8 cellular contexts compared by ENCODE assay signal in the genomic region with DNA sequence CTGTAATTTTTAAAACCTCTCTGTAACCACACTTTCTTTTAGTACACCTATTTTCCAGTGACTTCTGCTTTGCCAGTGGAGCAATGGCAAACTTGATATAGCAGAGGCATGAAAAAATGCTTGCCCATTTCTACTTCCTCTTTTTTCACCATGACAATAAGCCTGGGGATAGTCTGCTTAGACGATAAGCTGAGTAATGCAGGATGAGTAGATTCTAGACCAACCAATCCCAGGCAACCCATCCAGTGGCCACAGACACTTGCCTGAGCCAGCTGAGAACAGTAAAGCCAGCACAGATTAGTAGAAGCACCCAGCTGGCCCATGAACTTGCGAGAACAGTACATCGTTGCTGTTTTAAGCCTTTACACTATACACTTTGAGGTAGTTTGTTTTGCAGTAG. TPM values are rescaled to one million over a fixed set of nuclear protein-coding genes. Genes with fewer than 3 reads are reported as not detected.
DNase-seq lines count a peak whose midpoint lies in the region; ATAC-seq and TF ChIP-seq lines count a peak whose summit lies in the region.

No MANE protein-coding gene starts in this region.

- H3K36me3 ChIP-seq in H7 (replicated peaks; ENCODE audit: control insufficient read depth, insufficient read depth, low read length) (no peaks in the 10 kb centered on the region), MG63 (no peaks in the 10 kb centered on the region), heart left ventricle (no peaks in the 10 kb centered on the region)
- H3K36me3 ChIP-seq in CD4-positive, alpha-beta memory T cell (ENCODE audit: insufficient read depth, low read length) = no peaks in the 10 kb centered on the region

- ATAC-seq in GM18498 (IDR thresholded peaks at IDR 0.05; ENCODE audit: unreplicated experiment) = peak; percentile 84
- ATAC-seq in heart left ventricle = peak in 3 of 4 donors; percentile 57 to 74 (median 62)

- no peak for TF ChIP-seq CTCF in heart left ventricle (IDR thresholded peaks at IDR 0.05)

- WGBS in heart left ventricle, 4 donors = 41 to 55% (median 48%) methylated on average over 3 of the region's 3 CpGs

- POLR2A ChIA-PET in CD4-positive, alpha-beta memory T cell (lab: Charles Lee; ENCODE audit: partially characterized antibody) = no interaction called here

- H3K4me3 ChIP-seq in H7 (ENCODE audit: insufficient read depth, low read depth, low read length) = no peak overlapping the region
- H3K4me3 ChIP-seq in MG63 = no peak overlapping the region
- H3K4me3 ChIP-seq in heart left ventricle = no peak overlapping the region
- no peak overlapping the region for H3K4me3 ChIP-seq in CD4-positive, alpha-beta memory T cell (ENCODE audit: low read length in 2 of 2)

- no peaks in the 10 kb centered on the region for H3K9me3 Mint-ChIP-seq in CD4-positive, alpha-beta memory T cell

- H3K27me3 Mint-ChIP-seq in CD4-positive, alpha-beta memory T cell = no peaks in the 10 kb centered on the region

- no peaks in the 10 kb centered on the region for H3K4me1 Mint-ChIP-seq in CD4-positive, alpha-beta memory T cell

- CTCF ChIA-PET in CD4-positive, alpha-beta memory T cell (lab: Charles Lee; ENCODE audit: partially characterized antibody) = no interaction called here

- peak; percentile 13 for DNase-seq in H7
- DNase-seq in MG63 = peak; percentile 43
- peak in 1 of 5 donors; percentile 29 for DNase-seq in heart left ventricle
- DNase-seq in NK-92 (lab: John Stamatoyannopoulos, UW; ENCODE audit: unreplicated experiment) = no peak
- no peak for DNase-seq in DMS153 (lab: John Stamatoyannopoulos, UW)
- no peak for DNase-seq in CD4-positive, alpha-beta memory T cell
- DNase-seq in NCI-H1092 (lab: John Stamatoyannopoulos, UW) = no peak

- intact Hi-C loops in heart left ventricle (cut with DNase I) = no loop called here
- intact Hi-C loops in CD4-positive, alpha-beta memory T cell (cut with micrococcal nuclease) = no loop called here

- H3K4me1 ChIP-seq in heart left ventricle = peaks cover 0 to 22% (median 0%) of the 10 kb centered on the region in 12 donors
- no peaks in the 10 kb centered on the region for H3K4me1 ChIP-seq in CD4-positive, alpha-beta memory T cell (ENCODE audit: insufficient read depth, low read length)

- no peaks in the 10 kb centered on the region for H3K36me3 Mint-ChIP-seq in CD4-positive, alpha-beta memory T cell

- TF ChIP-seq POLR2A in heart left ventricle (IDR thresholded peaks at IDR 0.05) = no peak

- peak overlapping the region in 1 of 12 donors; percentile 16 for H3K27ac ChIP-seq in heart left ventricle
- no peak overlapping the region for H3K27ac ChIP-seq in CD4-positive, alpha-beta memory T cell (ENCODE audit: low read depth, low read length)

- no peaks in the 10 kb centered on the region for H3K9me3 ChIP-seq in MG63
- no peaks in the 10 kb centered on the region for H3K9me3 ChIP-seq in heart left ventricle
- H3K9me3 ChIP-seq in CD4-positive, alpha-beta memory T cell (ENCODE audit: control insufficient read depth in 1 of 2, low read length in 2 of 2) = no peaks in the 10 kb centered on the region

- H3K27me3 ChIP-seq in H7 (ENCODE audit: control insufficient read depth, insufficient read depth, low read length) = no peaks in the 10 kb centered on the region
- H3K27me3 ChIP-seq in MG63 = no peaks in the 10 kb centered on the region
- H3K27me3 ChIP-seq in heart left ventricle = no peaks in the 10 kb centered on the region
- no peaks in the 10 kb centered on the region for H3K27me3 ChIP-seq in CD4-positive, alpha-beta memory T cell (ENCODE audit: insufficient read depth, low read length)

- H3K27ac Mint-ChIP-seq in CD4-positive, alpha-beta memory T cell = no peak overlapping the region

- no peak overlapping the region for H3K4me3 Mint-ChIP-seq in CD4-positive, alpha-beta memory T cell

RNA-seq across cellular contexts. Expression of a gene that starts 37.5 kb away (rescaled TPM):
- total RNA-seq in H7 (2014; rRNA removed; shearing (Covaris generic)) = not detected in 2 replicates
- total RNA-seq in MG63 (2014; rRNA removed; shearing (Covaris generic); ENCODE audit: low replicate concordance) = not detected in 2 replicates
- not detected for total RNA-seq in heart left ventricle
- not detected for polyA plus RNA-seq in heart left ventricle
- total RNA-seq in CD4-positive, alpha-beta memory T cell = not detected
- polyA plus RNA-seq in CD4-positive, alpha-beta memory T cell = not detected

Comparison
In these comparisons a context has a peak if more than half of its experiments do, and no peak if none do; other contexts are left out.
1. DNase-seq: peak in H7 (single experiment) and MG63 (single experiment); none in NK-92 (single experiment), DMS153 (single experiment), CD4-positive, alpha-beta memory T cell (0 of 5) and NCI-H1092 (single experiment).